ENCODE assay signal across 1 cellular context in the genomic region with DNA sequence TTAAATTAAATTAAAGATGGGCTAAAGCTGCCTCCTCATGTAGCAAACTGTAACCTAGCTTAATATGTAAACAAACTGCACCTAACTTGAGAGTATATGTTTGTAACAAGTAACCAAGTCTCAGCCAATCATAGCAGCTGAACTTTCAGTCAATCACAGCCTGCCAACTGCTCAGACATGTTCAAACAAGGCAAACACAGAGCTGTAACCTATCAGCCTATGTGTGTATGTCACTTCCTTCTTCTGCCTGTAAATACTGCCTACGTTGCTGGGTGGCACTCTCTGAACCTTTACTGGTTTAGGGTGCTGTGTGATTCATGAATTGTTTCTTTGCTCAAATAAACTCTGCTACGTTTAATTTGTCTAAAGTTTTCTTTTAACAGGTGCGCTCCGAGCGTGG.
TF ChIP-seq lines count a peak whose summit lies in the region.

No MANE protein-coding gene starts in this region.

TF ChIP-seq in HepG2, 621 proteins besides CTCF, POLR2A, EP300 and RAD21 (continued from another document):
- TF ChIP-seq, protein P1, sequence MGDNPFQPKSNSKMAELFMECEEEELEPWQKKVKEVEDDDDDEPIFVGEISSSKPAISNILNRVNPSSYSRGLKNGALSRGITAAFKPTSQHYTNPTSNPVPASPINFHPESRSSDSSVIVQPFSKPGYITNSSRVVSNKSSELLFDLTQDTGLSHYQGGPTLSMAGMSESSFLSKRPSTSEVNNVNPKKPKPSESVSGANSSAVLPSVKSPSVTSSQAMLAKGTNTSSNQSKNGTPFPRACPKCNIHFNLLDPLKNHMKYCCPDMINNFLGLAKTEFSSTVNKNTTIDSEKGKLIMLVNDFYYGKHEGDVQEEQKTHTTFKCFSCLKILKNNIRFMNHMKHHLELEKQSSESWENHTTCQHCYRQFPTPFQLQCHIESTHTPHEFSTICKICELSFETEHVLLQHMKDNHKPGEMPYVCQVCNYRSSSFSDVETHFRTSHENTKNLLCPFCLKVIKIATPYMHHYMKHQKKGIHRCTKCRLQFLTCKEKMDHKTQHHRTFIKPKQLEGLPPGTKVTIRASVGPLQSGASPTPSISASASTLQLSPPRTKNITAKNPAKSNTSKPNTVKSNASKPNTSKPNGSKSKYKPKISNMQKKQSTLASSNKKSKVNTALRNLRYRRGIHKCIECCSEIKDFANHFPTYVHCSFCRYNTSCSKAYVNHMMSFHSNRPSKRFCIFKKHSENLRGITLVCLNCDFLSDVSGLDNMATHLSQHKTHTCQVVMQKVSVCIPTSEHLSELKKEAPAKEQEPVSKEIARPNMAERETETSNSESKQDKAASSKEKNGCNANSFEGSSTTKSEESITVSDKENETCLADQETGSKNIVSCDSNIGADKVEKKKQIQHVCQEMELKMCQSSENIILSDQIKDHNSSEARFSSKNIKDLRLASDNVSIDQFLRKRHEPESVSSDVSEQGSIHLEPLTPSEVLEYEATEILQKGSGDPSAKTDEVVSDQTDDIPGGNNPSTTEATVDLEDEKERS (CRISPR knock-in tag; IDR thresholded peaks at IDR 0.05) = no peak
- TF ChIP-seq, protein P2, sequence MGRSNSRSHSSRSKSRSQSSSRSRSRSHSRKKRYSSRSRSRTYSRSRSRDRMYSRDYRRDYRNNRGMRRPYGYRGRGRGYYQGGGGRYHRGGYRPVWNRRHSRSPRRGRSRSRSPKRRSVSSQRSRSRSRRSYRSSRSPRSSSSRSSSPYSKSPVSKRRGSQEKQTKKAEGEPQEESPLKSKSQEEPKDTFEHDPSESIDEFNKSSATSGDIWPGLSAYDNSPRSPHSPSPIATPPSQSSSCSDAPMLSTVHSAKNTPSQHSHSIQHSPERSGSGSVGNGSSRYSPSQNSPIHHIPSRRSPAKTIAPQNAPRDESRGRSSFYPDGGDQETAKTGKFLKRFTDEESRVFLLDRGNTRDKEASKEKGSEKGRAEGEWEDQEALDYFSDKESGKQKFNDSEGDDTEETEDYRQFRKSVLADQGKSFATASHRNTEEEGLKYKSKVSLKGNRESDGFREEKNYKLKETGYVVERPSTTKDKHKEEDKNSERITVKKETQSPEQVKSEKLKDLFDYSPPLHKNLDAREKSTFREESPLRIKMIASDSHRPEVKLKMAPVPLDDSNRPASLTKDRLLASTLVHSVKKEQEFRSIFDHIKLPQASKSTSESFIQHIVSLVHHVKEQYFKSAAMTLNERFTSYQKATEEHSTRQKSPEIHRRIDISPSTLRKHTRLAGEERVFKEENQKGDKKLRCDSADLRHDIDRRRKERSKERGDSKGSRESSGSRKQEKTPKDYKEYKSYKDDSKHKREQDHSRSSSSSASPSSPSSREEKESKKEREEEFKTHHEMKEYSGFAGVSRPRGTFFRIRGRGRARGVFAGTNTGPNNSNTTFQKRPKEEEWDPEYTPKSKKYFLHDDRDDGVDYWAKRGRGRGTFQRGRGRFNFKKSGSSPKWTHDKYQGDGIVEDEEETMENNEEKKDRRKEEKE (IDR thresholded peaks at IDR 0.05) = no peak
- TF ChIP-seq ARNTL (CRISPR knock-in tag; IDR thresholded peaks at IDR 0.05) (no peak), CREM (IDR thresholded peaks at IDR 0.05) (peak; percentile 69), CREM (CRISPR knock-in tag; IDR thresholded peaks at IDR 0.05) (no peak), CBX5 (CRISPR knock-in tag; IDR thresholded peaks at IDR 0.05; ENCODE audit: borderline replicate concordance) (no peak), ZNF709 (CRISPR knock-in tag; IDR thresholded peaks at IDR 0.05) (no peak), CHD2 (IDR thresholded peaks at IDR 0.05; ENCODE audit: low read depth, low read length) (no peak), CEBPG (CRISPR knock-in tag; IDR thresholded peaks at IDR 0.05) (no peak), RBAK (CRISPR knock-in tag; IDR thresholded peaks at IDR 0.05) (no peak), YEATS2 (CRISPR knock-in tag; IDR thresholded peaks at IDR 0.05; ENCODE audit: borderline replicate concordance) (peak; percentile 17; the same call in 1 of the 2 replicates), ZNF747 (CRISPR knock-in tag; IDR thresholded peaks at IDR 0.05; ENCODE audit: borderline replicate concordance) (no peak), HOXA3 (CRISPR knock-in tag; IDR thresholded peaks at IDR 0.05) (peak; percentile 68), TMF1 (CRISPR knock-in tag; IDR thresholded peaks at IDR 0.05; ENCODE audit: low read depth) (no peak), PCBP1 (IDR thresholded peaks at IDR 0.05; ENCODE audit: borderline replicate concordance, low read depth, low read length) (no peak), ZNF446 (CRISPR knock-in tag; IDR thresholded peaks at IDR 0.05) (no peak), MTA1 (CRISPR knock-in tag; IDR thresholded peaks at IDR 0.05; ENCODE audit: borderline replicate concordance) (no peak), ZNF598 (CRISPR knock-in tag; IDR thresholded peaks at IDR 0.05; ENCODE audit: borderline replicate concordance) (no peak), SIN3B (IDR thresholded peaks at IDR 0.05; ENCODE audit: low read length) (no peak), DMAP1 (CRISPR knock-in tag; IDR thresholded peaks at IDR 0.05) (no peak), SALL2 (CRISPR knock-in tag; IDR thresholded peaks at IDR 0.05) (no peak), SRSF1 (optimal IDR thresholded peaks at IDR 0.05; ENCODE audit: low read depth, low read length) (no peak), MTF1 (CRISPR knock-in tag; IDR thresholded peaks at IDR 0.05) (no peak), AGO1 (IDR thresholded peaks at IDR 0.05; ENCODE audit: low read depth, low read length, poor library complexity, severe bottlenecking) (no peak), ZBTB1 (CRISPR knock-in tag; IDR thresholded peaks at IDR 0.05; ENCODE audit: borderline replicate concordance) (no peak)
- TF ChIP-seq, protein P3, sequence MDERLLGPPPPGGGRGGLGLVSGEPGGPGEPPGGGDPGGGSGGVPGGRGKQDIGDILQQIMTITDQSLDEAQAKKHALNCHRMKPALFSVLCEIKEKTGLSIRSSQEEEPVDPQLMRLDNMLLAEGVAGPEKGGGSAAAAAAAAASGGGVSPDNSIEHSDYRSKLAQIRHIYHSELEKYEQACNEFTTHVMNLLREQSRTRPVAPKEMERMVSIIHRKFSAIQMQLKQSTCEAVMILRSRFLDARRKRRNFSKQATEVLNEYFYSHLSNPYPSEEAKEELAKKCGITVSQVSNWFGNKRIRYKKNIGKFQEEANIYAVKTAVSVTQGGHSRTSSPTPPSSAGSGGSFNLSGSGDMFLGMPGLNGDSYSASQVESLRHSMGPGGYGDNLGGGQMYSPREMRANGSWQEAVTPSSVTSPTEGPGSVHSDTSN (CRISPR knock-in tag; IDR thresholded peaks at IDR 0.05) = peak; percentile 69
- TF ChIP-seq, protein P4, sequence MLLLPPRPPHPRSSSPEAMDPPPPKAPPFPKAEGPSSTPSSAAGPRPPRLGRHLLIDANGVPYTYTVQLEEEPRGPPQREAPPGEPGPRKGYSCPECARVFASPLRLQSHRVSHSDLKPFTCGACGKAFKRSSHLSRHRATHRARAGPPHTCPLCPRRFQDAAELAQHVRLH (CRISPR knock-in tag; IDR thresholded peaks at IDR 0.05; ENCODE audit: borderline replicate concordance, low read depth) = no peak
- TF ChIP-seq, protein P5, sequence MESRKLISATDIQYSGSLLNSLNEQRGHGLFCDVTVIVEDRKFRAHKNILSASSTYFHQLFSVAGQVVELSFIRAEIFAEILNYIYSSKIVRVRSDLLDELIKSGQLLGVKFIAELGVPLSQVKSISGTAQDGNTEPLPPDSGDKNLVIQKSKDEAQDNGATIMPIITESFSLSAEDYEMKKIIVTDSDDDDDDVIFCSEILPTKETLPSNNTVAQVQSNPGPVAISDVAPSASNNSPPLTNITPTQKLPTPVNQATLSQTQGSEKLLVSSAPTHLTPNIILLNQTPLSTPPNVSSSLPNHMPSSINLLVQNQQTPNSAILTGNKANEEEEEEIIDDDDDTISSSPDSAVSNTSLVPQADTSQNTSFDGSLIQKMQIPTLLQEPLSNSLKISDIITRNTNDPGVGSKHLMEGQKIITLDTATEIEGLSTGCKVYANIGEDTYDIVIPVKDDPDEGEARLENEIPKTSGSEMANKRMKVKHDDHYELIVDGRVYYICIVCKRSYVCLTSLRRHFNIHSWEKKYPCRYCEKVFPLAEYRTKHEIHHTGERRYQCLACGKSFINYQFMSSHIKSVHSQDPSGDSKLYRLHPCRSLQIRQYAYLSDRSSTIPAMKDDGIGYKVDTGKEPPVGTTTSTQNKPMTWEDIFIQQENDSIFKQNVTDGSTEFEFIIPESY (CRISPR knock-in tag; IDR thresholded peaks at IDR 0.05) = no peak
- TF ChIP-seq, protein P6, sequence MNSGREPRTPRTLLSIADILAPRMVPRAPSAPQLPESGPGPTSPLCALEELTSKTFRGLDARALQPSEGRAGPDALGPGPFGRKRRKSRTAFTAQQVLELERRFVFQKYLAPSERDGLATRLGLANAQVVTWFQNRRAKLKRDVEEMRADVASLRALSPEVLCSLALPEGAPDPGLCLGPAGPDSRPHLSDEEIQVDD (CRISPR knock-in tag; IDR thresholded peaks at IDR 0.05; ENCODE audit: borderline replicate concordance) = no peak
- TF ChIP-seq, protein P7, sequence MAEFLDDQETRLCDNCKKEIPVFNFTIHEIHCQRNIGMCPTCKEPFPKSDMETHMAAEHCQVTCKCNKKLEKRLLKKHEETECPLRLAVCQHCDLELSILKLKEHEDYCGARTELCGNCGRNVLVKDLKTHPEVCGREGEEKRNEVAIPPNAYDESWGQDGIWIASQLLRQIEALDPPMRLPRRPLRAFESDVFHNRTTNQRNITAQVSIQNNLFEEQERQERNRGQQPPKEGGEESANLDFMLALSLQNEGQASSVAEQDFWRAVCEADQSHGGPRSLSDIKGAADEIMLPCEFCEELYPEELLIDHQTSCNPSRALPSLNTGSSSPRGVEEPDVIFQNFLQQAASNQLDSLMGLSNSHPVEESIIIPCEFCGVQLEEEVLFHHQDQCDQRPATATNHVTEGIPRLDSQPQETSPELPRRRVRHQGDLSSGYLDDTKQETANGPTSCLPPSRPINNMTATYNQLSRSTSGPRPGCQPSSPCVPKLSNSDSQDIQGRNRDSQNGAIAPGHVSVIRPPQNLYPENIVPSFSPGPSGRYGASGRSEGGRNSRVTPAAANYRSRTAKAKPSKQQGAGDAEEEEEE (CRISPR knock-in tag; IDR thresholded peaks at IDR 0.05; ENCODE audit: borderline replicate concordance) = no peak
- TF ChIP-seq, protein P8, sequence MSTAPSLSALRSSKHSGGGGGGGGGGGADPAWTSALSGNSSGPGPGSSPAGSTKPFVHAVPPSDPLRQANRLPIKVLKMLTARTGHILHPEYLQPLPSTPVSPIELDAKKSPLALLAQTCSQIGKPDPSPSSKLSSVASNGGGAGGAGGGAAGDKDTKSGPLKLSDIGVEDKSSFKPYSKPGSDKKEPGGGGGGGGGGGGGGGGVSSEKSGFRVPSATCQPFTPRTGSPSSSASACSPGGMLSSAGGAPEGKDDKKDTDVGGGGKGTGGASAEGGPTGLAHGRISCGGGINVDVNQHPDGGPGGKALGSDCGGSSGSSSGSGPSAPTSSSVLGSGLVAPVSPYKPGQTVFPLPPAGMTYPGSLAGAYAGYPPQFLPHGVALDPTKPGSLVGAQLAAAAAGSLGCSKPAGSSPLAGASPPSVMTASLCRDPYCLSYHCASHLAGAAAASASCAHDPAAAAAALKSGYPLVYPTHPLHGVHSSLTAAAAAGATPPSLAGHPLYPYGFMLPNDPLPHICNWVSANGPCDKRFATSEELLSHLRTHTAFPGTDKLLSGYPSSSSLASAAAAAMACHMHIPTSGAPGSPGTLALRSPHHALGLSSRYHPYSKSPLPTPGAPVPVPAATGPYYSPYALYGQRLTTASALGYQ (CRISPR knock-in tag; IDR thresholded peaks at IDR 0.05) = no peak
TF ChIP-seq in HepG2: peak in this region for 79.
